8 cellular contexts compared by ENCODE assay signal in the genomic region with DNA sequence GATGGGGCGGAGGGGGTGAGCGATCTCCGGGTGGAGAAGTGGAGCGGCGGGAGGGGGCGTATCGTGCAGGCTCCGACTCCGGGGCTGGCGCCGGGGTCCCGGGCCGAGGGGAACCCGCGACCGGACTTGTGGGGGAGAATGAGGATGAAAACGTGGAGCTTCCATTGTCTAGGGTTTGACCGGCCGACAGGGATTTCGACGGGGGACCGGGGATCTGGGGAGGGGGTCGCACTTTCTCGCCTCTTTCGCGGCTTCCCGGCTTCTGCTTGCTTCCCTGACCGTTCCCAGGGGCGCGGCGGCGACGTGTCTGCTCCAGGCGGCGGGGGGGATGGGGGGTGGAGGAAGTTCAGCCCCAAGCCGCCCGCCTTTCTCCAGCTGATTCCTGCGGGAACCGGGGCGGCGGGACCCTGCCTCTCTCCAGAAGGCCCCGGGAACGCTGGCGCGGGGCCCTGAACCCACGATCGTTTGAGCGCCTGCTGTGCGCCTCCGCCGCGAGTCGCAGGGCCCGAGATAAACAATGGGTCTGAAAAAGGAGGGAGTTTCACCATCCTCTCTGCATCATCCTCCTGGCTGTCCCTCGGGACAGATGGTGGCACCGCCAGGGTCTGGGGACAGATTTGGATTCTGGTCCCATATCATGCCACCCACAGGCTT. TPM values are rescaled to one million over a fixed set of nuclear protein-coding genes. Genes with fewer than 3 reads are reported as not detected.
DNase-seq lines count a peak whose midpoint lies in the region; ATAC-seq and TF ChIP-seq lines count a peak whose summit lies in the region.

No MANE protein-coding gene starts in this region.

- intact Hi-C loops in CD8-positive, alpha-beta T cell (cut with DNase I, micrococcal nuclease) = loop anchor here (1.0 to 5.0 kb wide), 4 partner anchors 34 to 290 kb away; a partner anchor contains a TSS
- intact Hi-C loops in IMR-90 (cut with micrococcal nuclease) = loop anchor here (5.0 kb wide), 2 partner anchors 35 to 120 kb away; a partner anchor contains a TSS
- intact Hi-C loops in activated CD8-positive, alpha-beta T cell treated with anti-CD3 and anti-CD28 coated beads for 36 hours (cut with micrococcal nuclease) = loop anchor here (5.0 to 10.0 kb wide), 2 partner anchors 35 to 258 kb away; a partner anchor contains a TSS

- peak overlapping the region; percentile 100 for H3K18ac ChIP-seq in IMR-90 (ENCODE audit: low read depth, low read length)

- peak overlapping the region; percentile 95 for H3K4ac ChIP-seq in IMR-90 (ENCODE audit: low read depth, low read length)

- H3K9me2 ChIP-seq in neural cell (ENCODE audit: insufficient read depth, low read length) = no peaks in the 10 kb centered on the region

- in situ Hi-C loops in IMR-90 (cut with MboI; ENCODE audit: low sequenced_read_pairs) = no loop called here

- H3K27ac Mint-ChIP-seq in CD8-positive, alpha-beta T cell = peak overlapping the region; percentile 96
- H3K27ac Mint-ChIP-seq in activated CD8-positive, alpha-beta T cell treated with anti-CD3 and anti-CD28 coated beads for 36 hours = peak overlapping the region; percentile 100

- TF ChIP-seq RAD21 in IMR-90 (IDR thresholded peaks at IDR 0.05; ENCODE audit: low read length) (no peak), neural cell (conservative IDR thresholded peaks at IDR 0.05) (no peak)

- no peak for TF ChIP-seq EP300 in neural cell (conservative IDR thresholded peaks at IDR 0.05; ENCODE audit: poor library complexity, severe bottlenecking)

- no TSS peak for BruUV-seq in IMR-90 (replicated peaks; lab: Mats Ljungman, UMichigan)

- ATAC-seq in CD8-positive, alpha-beta T cell = no peak
- ATAC-seq in IMR-90 (ENCODE audit: low read depth) = no peak
- no peak for ATAC-seq in activated CD8-positive, alpha-beta T cell treated with anti-CD3 and anti-CD28 coated beads for 36 hours
- no peak for ATAC-seq in HG03469 (IDR thresholded peaks at IDR 0.05; ENCODE audit: unreplicated experiment)
- no peak for ATAC-seq in GM21447 (IDR thresholded peaks at IDR 0.05; ENCODE audit: unreplicated experiment)

- H3K9ac ChIP-seq in IMR-90 (ENCODE audit: low read depth, low read length) (peak overlapping the region; percentile 99), neural cell (ENCODE audit: low read length) (peak overlapping the region; percentile 96)

- H3F3A ChIP-seq in neural cell (ENCODE audit: insufficient read depth, low read length, poor library complexity, severe bottlenecking) = peaks cover 6% of the 10 kb centered on the region

- WGBS in IMR-90 (ENCODE audit: extremely low coverage in 2 of 2, insufficient read length in 1 of 2), 2 experiments = 2% methylated on average over 10 of the region's 56 CpGs; no CpG with 5 or more reads in 1 of the 2 experiments

- DNase-seq in CD8-positive, alpha-beta T cell = peak in 1 of 7 experiments; percentile 20
- DNase-seq in IMR-90 (no peak), fibroblast of mammary gland (ENCODE audit: low read depth) (no peak), mesenteric fat pad (ENCODE audit: low spot score) (no peak)
- DNase-seq in activated CD8-positive, alpha-beta T cell treated with anti-CD3 and anti-CD28 coated beads for 36 hours = peak; percentile 28

- H3K56ac ChIP-seq in IMR-90 (ENCODE audit: extremely low read depth, insufficient read depth, low read length) = peak overlapping the region; percentile 100

- peak overlapping the region; percentile 64 for H3K27ac ChIP-seq in CD8-positive, alpha-beta T cell (ENCODE audit: low read depth, low read length)
- H3K27ac ChIP-seq in IMR-90 (ENCODE audit: insufficient read depth, low read length) = peak overlapping the region; percentile 98
- H3K27ac ChIP-seq in neural cell (ENCODE audit: low read length) = peak overlapping the region; percentile 88

- peak overlapping the region; percentile 98 for H2BK5ac ChIP-seq in IMR-90 (ENCODE audit: low read depth, low read length, poor library complexity, severe bottlenecking)

- peak overlapping the region; percentile 99 for H3K14ac ChIP-seq in IMR-90 (replicated peaks; ENCODE audit: low read depth, low read length)

- H4K8ac ChIP-seq in IMR-90 (ENCODE audit: low read depth in 2 of 2, low read length in 2 of 2) = peak overlapping the region; percentile 95 to 97

- H3K36me3 ChIP-seq in CD8-positive, alpha-beta T cell (ENCODE audit: insufficient read depth, low read length) = peaks cover 15% of the 10 kb centered on the region
- H3K36me3 ChIP-seq in IMR-90 (ENCODE audit: control insufficient read depth, insufficient read depth, low read length) = peaks cover 36% of the 10 kb centered on the region
- no peaks in the 10 kb centered on the region for H3K36me3 ChIP-seq in neural cell (ENCODE audit: insufficient read depth, low read length)

- H3K36me3 Mint-ChIP-seq in CD8-positive, alpha-beta T cell = peaks cover 24% of the 10 kb centered on the region
- H3K36me3 Mint-ChIP-seq in activated CD8-positive, alpha-beta T cell treated with anti-CD3 and anti-CD28 coated beads for 36 hours (ENCODE audit: low read depth) = peaks cover 36% of the 10 kb centered on the region

- H3K27me3 ChIP-seq in CD8-positive, alpha-beta T cell (ENCODE audit: insufficient read depth, low read length) = no peaks in the 10 kb centered on the region
- H3K27me3 ChIP-seq in IMR-90 (ENCODE audit: control insufficient read depth, insufficient read depth, low read length) (no peaks in the 10 kb centered on the region), neural cell (ENCODE audit: insufficient read depth, low read depth, low read length) (no peaks in the 10 kb centered on the region)

- TF ChIP-seq POLR2A in IMR-90 (IDR thresholded peaks at IDR 0.05; ENCODE audit: low read depth, low read length) = no peak

- H3K79me2 ChIP-seq in neural cell (replicated peaks; ENCODE audit: insufficient read depth, low read length) = peaks cover 39% of the 10 kb centered on the region

- POLR2A ChIA-PET in CD8-positive, alpha-beta T cell (lab: Charles Lee) = interaction anchor here (1.0 to 3.0 kb wide), 5 partner anchors 9 to 251 kb away, joined by 3 to 18 read pairs (median 4); a partner anchor contains a TSS
- POLR2A ChIA-PET in IMR-90 (lab: Charles Lee; ENCODE audit: unreplicated experiment) = interaction anchor here (0.5 to 1.6 kb wide), 5 partner anchors 11 to 104 kb away, joined by 3 to 6 read pairs (median 4); no protein-coding TSS in a partner anchor
- POLR2A ChIA-PET in activated CD8-positive, alpha-beta T cell treated with anti-CD3 and anti-CD28 coated beads for 36 hours (lab: Charles Lee) = interaction anchor here (0.8 to 9.0 kb wide), 10 partner anchors 10 to 252 kb away, joined by 3 to 53 read pairs (median 6); a partner anchor contains a TSS

- no peak for TF ChIP-seq CTCF in CD8-positive, alpha-beta T cell (IDR thresholded peaks at IDR 0.05)
- TF ChIP-seq CTCF in IMR-90 (conservative IDR thresholded peaks at IDR 0.05; ENCODE audit: low read depth, low read length) (no peak), fibroblast of mammary gland (conservative IDR thresholded peaks at IDR 0.05; ENCODE audit: control insufficient read depth, insufficient read depth, low read depth, low read length) (no peak), neural cell (IDR thresholded peaks at IDR 0.05; ENCODE audit: poor library complexity, severe bottlenecking) (no peak)
- no peak for TF ChIP-seq CTCF in activated CD8-positive, alpha-beta T cell treated with anti-CD3 and anti-CD28 coated beads for 36 hours (IDR thresholded peaks at IDR 0.05)

- peak overlapping the region; percentile 92 for H2AK9ac ChIP-seq in IMR-90 (replicated peaks; ENCODE audit: low read depth, low read length, poor library complexity)

- H4K5ac ChIP-seq in IMR-90 (ENCODE audit: low read depth, low read length) = peak overlapping the region; percentile 99

- dilution Hi-C loops in IMR-90 (cut with HindIII; ENCODE audit: low sequenced_read_pairs, unreplicated experiment) = no loop called here

- H3K9me3 Mint-ChIP-seq in CD8-positive, alpha-beta T cell = no peaks in the 10 kb centered on the region
- no peaks in the 10 kb centered on the region for H3K9me3 Mint-ChIP-seq in activated CD8-positive, alpha-beta T cell treated with anti-CD3 and anti-CD28 coated beads for 36 hours

- H2BK20ac ChIP-seq in IMR-90 (ENCODE audit: low read depth, low read length) = no peak overlapping the region

- H4K20me1 ChIP-seq in IMR-90 (ENCODE audit: insufficient read depth, low read length) (peaks cover 32% of the 10 kb centered on the region), neural cell (ENCODE audit: insufficient read depth) (no peaks in the 10 kb centered on the region)

- peak overlapping the region; percentile 97 for H4K91ac ChIP-seq in IMR-90 (ENCODE audit: insufficient read depth, low read depth, low read length)

- peaks cover 17% of the 10 kb centered on the region for H3K9me1 ChIP-seq in IMR-90 (ENCODE audit: insufficient read depth, low read length)

- H3K4me3 Mint-ChIP-seq in CD8-positive, alpha-beta T cell = peak overlapping the region; percentile 79
- peak overlapping the region; percentile 78 for H3K4me3 Mint-ChIP-seq in activated CD8-positive, alpha-beta T cell treated with anti-CD3 and anti-CD28 coated beads for 36 hours

- peaks cover 77% of the 10 kb centered on the region for H3K4me1 Mint-ChIP-seq in CD8-positive, alpha-beta T cell (ENCODE audit: low read depth)
- H3K4me1 Mint-ChIP-seq in activated CD8-positive, alpha-beta T cell treated with anti-CD3 and anti-CD28 coated beads for 36 hours (ENCODE audit: low read depth) = peaks cover 63% of the 10 kb centered on the region

- H2BK120ac ChIP-seq in IMR-90 (ENCODE audit: low read depth, low read length) = peak overlapping the region; percentile 75

- H3K4me3 ChIP-seq in CD8-positive, alpha-beta T cell (ENCODE audit: low read depth, low read length) = peak overlapping the region; percentile 59
- peak overlapping the region; percentile 97 for H3K4me3 ChIP-seq in IMR-90 (ENCODE audit: insufficient read depth, low read depth, low read length)
- H3K4me3 ChIP-seq in fibroblast of mammary gland (ENCODE audit: control insufficient read depth, low read depth, low read length) = peak overlapping the region; percentile 97
- peak overlapping the region; percentile 93 for H3K4me3 ChIP-seq in neural cell (ENCODE audit: low read length)

- H3K79me1 ChIP-seq in IMR-90 (ENCODE audit: low read depth in 1 of 2, low read length in 2 of 2) = peaks cover 12 to 53% of the 10 kb centered on the region in 2 experiments

- peak overlapping the region; percentile 99 for H2AK5ac ChIP-seq in IMR-90 (ENCODE audit: low read depth, low read length)

- no peaks in the 10 kb centered on the region for H3K9me3 ChIP-seq in CD8-positive, alpha-beta T cell (ENCODE audit: low read length)
- H3K9me3 ChIP-seq in IMR-90 (ENCODE audit: control insufficient read depth, insufficient read depth, low read length) (no peaks in the 10 kb centered on the region), neural cell (ENCODE audit: low read length) (no peaks in the 10 kb centered on the region)

- CTCF ChIA-PET in CD8-positive, alpha-beta T cell (lab: Charles Lee) = interaction anchor here (1.3 to 8.7 kb wide), 4 partner anchors 9 to 266 kb away, joined by 3 to 80 read pairs (median 6); no protein-coding TSS in a partner anchor
- CTCF ChIA-PET in IMR-90 (lab: Yijun Ruan, JAX) = interaction anchor here (0.7 kb wide), 1 partner anchor 74 kb away, joined by 3 read pairs; no protein-coding TSS in a partner anchor
- CTCF ChIA-PET in activated CD8-positive, alpha-beta T cell treated with anti-CD3 and anti-CD28 coated beads for 36 hours (lab: Charles Lee) = interaction anchor here (1.2 to 10.6 kb wide), 5 partner anchors 9 to 109 kb away, joined by 4 to 90 read pairs (median 12); a partner anchor contains a TSS

- H3K4me1 ChIP-seq in CD8-positive, alpha-beta T cell (ENCODE audit: insufficient read depth, low read length) = peaks cover 78% of the 10 kb centered on the region
- peaks cover 20% of the 10 kb centered on the region for H3K4me1 ChIP-seq in IMR-90 (ENCODE audit: control insufficient read depth, insufficient read depth, low read length)

- H3K23ac ChIP-seq in IMR-90 (ENCODE audit: low read depth, low read length) = peak overlapping the region; percentile 99

- no peak overlapping the region for H2BK15ac ChIP-seq in IMR-90 (ENCODE audit: low read depth, low read length)

- H3K4me2 ChIP-seq in IMR-90 (ENCODE audit: low read depth, low read length) (peak overlapping the region; percentile 93), neural cell (ENCODE audit: low read length) (peak overlapping the region; percentile 73)

- H2AFZ ChIP-seq in IMR-90 (replicated peaks; ENCODE audit: low read length, poor library complexity) = no peak overlapping the region
- H2AFZ ChIP-seq in neural cell (ENCODE audit: low read depth, low read length) = peak overlapping the region; percentile 58

- H3K27me3 Mint-ChIP-seq in CD8-positive, alpha-beta T cell (ENCODE audit: low read depth) = no peaks in the 10 kb centered on the region
- no peaks in the 10 kb centered on the region for H3K27me3 Mint-ChIP-seq in activated CD8-positive, alpha-beta T cell treated with anti-CD3 and anti-CD28 coated beads for 36 hours

RNA-seq across cellular contexts. Expression of a gene that starts 0.8 kb away (rescaled TPM):
- total RNA-seq in CD8-positive, alpha-beta T cell = 100 to 1,000 TPM; 187 to 199 TPM
- 1,075 and 1,562 TPM in 2 replicates for total RNA-seq in IMR-90 (2012; rRNA removed)
- 1,160 and 1,218 TPM in 2 replicates for polyA plus RNA-seq in IMR-90 (2012; rRNA removed)
- polyA plus RNA-seq in IMR-90 (2012; cell fraction: cytosol; rRNA removed) = 1,916 and 2,081 TPM in 2 replicates
- 535 and 1,052 TPM in 2 replicates for polyA plus RNA-seq in IMR-90 (2012; cell fraction: nucleus; rRNA removed; ENCODE audit: low replicate concordance)
- 100 to 1,000 TPM; 230 to 232 TPM for total RNA-seq in activated CD8-positive, alpha-beta T cell treated with anti-CD3 and anti-CD28 coated beads for 36 hours
- 119 and 129 TPM in 2 replicates for polyA plus RNA-seq in neural cell
- 112 and 122 TPM in 2 replicates for polyA minus RNA-seq in neural cell
- total RNA-seq in mesenteric fat pad = 385 TPM

RNA-seq across cellular contexts. Expression of a gene that starts 34.6 kb away (rescaled TPM):
- total RNA-seq in CD8-positive, alpha-beta T cell = 10 to 100 TPM; 79.1 to 88.4 TPM
- total RNA-seq in IMR-90 (2012; rRNA removed) (135 and 158 TPM in 2 replicates), mesenteric fat pad (51.4 TPM)
- polyA plus RNA-seq in IMR-90 (2012; rRNA removed) (61.8 and 64.5 TPM in 2 replicates), neural cell (27.5 and 29.8 TPM in 2 replicates)
- polyA plus RNA-seq in IMR-90 (2012; cell fraction: cytosol; rRNA removed) = 33.9 and 47.1 TPM in 2 replicates
- polyA plus RNA-seq in IMR-90 (2012; cell fraction: nucleus; rRNA removed; ENCODE audit: low replicate concordance) = 24.8 and 40.7 TPM in 2 replicates
- total RNA-seq in activated CD8-positive, alpha-beta T cell treated with anti-CD3 and anti-CD28 coated beads for 36 hours = 100 to 1,000 TPM; 123 to 128 TPM
- polyA minus RNA-seq in neural cell = 44.6 and 48.5 TPM in 2 replicates
